In genomic region chr14:74019408-74019714, GRCh38 we compare ENCODE assay signal across 8 cellular contexts. TPM values are rescaled to one million over a fixed set of nuclear protein-coding genes. Genes with fewer than 3 reads are reported as not detected.
A peak's percentile ranks its signal among the peaks of the same experiment; 100 is the strongest.
DNase-seq lines count a peak whose midpoint lies in the region; TF ChIP-seq lines count a peak whose summit lies in the region.

No MANE protein-coding gene starts in this region.

- no peaks in the 10 kb centered on the region for H3K9me2 ChIP-seq in DOHH2 (replicated peaks; ENCODE audit: control insufficient read depth, low read length)
- no peaks in the 10 kb centered on the region for H3K9me2 ChIP-seq in OCI-LY1 (ENCODE audit: low read depth, low read length)

- no peak for TF ChIP-seq CTCF in DOHH2 (IDR thresholded peaks at IDR 0.05; ENCODE audit: low read depth, low read length, poor library complexity, severe bottlenecking)
- TF ChIP-seq CTCF in OCI-LY1 (IDR thresholded peaks at IDR 0.05; ENCODE audit: low read length): no peak
- TF ChIP-seq CTCF in endothelial cell (IDR thresholded peaks at IDR 0.05; ENCODE audit: unreplicated experiment): no peak
- no peak for TF ChIP-seq CTCF in ovary (IDR thresholded peaks at IDR 0.05)

- TF ChIP-seq EP300 in ovary (IDR thresholded peaks at IDR 0.05): no peak

- no peaks in the 10 kb centered on the region for H3K9me3 Mint-ChIP-seq in endothelial cell (ENCODE audit: unreplicated experiment)

- no peaks in the 10 kb centered on the region for H3K27me3 Mint-ChIP-seq in endothelial cell (ENCODE audit: unreplicated experiment)

- H3K36me3 ChIP-seq in DOHH2 (ENCODE audit: control insufficient read depth, low read length) (peaks cover 8% of the 10 kb centered on the region), OCI-LY1 (ENCODE audit: insufficient read depth, low read length) (no peaks in the 10 kb centered on the region), ovary (no peaks in the 10 kb centered on the region)

- TF ChIP-seq POLR2A in ovary (IDR thresholded peaks at IDR 0.05): no peak

- DNase-seq in endothelial cell (ENCODE audit: low spot score) (no peak), ovary (no peak), HUDEP-2 (lab: John Stamatoyannopoulos, UW; ENCODE audit: unreplicated experiment in 76 of 76) (no peak), NCI-H526 treated with DMSO at 0.1 percent for 48 hours (lab: John Stamatoyannopoulos, UW) (no peak), DMS153 (lab: John Stamatoyannopoulos, UW) (no peak), NCI-H510A treated with DMSO at 0.1 percent for 48 hours (lab: John Stamatoyannopoulos, UW) (no peak)

- H3K27ac Mint-ChIP-seq in endothelial cell (ENCODE audit: unreplicated experiment): peak overlapping the region; percentile 82

- peaks cover 3% of the 10 kb centered on the region; the same call in 1 of the 2 replicates for H3F3A ChIP-seq in DOHH2 (ENCODE audit: control insufficient read depth, insufficient read depth)
- no peaks in the 10 kb centered on the region for H3F3A ChIP-seq in OCI-LY1 (ENCODE audit: insufficient read depth, low read length)

- H3K9me3 ChIP-seq in DOHH2 (ENCODE audit: control insufficient read depth, insufficient read depth, low read length): no peaks in the 10 kb centered on the region
- H3K9me3 ChIP-seq in OCI-LY1 (ENCODE audit: low read length): no peaks in the 10 kb centered on the region
- no peaks in the 10 kb centered on the region for H3K9me3 ChIP-seq in ovary

- H3K4me3 ChIP-seq in DOHH2 (ENCODE audit: low read length) (peak overlapping the region; percentile 100), OCI-LY1 (ENCODE audit: low read depth, low read length, poor library complexity, severe bottlenecking) (peak overlapping the region; percentile 96), ovary (peak overlapping the region; percentile 70)

- no peak overlapping the region for H3K27ac ChIP-seq in DOHH2 (ENCODE audit: low read depth, low read length)
- H3K27ac ChIP-seq in OCI-LY1 (ENCODE audit: low read depth, low read length, poor library complexity, severe bottlenecking): no peak overlapping the region
- H3K27ac ChIP-seq in ovary: peak overlapping the region in 1 of 2 donors; percentile 95

- peaks cover 12% of the 10 kb centered on the region for H3K4me1 Mint-ChIP-seq in endothelial cell (ENCODE audit: unreplicated experiment)

- H3K4me1 ChIP-seq in DOHH2 (ENCODE audit: control insufficient read depth, low read length): peaks cover 10% of the 10 kb centered on the region
- H3K4me1 ChIP-seq in OCI-LY1 (ENCODE audit: insufficient read depth, low read length, severe bottlenecking): peaks cover 22% of the 10 kb centered on the region
- no peaks in the 10 kb centered on the region for H3K4me1 ChIP-seq in ovary (ENCODE audit: insufficient read depth)

- peak overlapping the region; percentile 93 for H3K4me3 Mint-ChIP-seq in endothelial cell (ENCODE audit: unreplicated experiment)

- peak overlapping the region; percentile 17; the same call in 1 of the 2 replicates for H2AFZ ChIP-seq in OCI-LY1 (ENCODE audit: low read length)

- H3K79me2 ChIP-seq in DOHH2 (ENCODE audit: control insufficient read depth, low read length): peaks cover 10% of the 10 kb centered on the region
- H3K79me2 ChIP-seq in OCI-LY1 (ENCODE audit: insufficient read depth, low read length): no peaks in the 10 kb centered on the region

- peaks cover 4% of the 10 kb centered on the region for H3K36me3 Mint-ChIP-seq in endothelial cell (ENCODE audit: low read depth, unreplicated experiment)

- no peaks in the 10 kb centered on the region for H4K20me1 ChIP-seq in DOHH2 (ENCODE audit: control insufficient read depth, insufficient read depth, low read depth, low read length)
- no peaks in the 10 kb centered on the region for H4K20me1 ChIP-seq in OCI-LY1 (ENCODE audit: insufficient read depth, low read length)

- peak overlapping the region; percentile 86 for H3K4me2 ChIP-seq in DOHH2 (ENCODE audit: low read length)
- peak overlapping the region; percentile 67 for H3K4me2 ChIP-seq in OCI-LY1 (ENCODE audit: low read length)

- H3K27me3 ChIP-seq in DOHH2 (ENCODE audit: control insufficient read depth, low read length): no peaks in the 10 kb centered on the region
- no peaks in the 10 kb centered on the region for H3K27me3 ChIP-seq in OCI-LY1 (ENCODE audit: insufficient read depth, low read length)
- no peaks in the 10 kb centered on the region for H3K27me3 ChIP-seq in ovary

- intact Hi-C loops in ovary (cut with DNase I): loop anchor here in 1 of 4 donors (10.0 kb wide), 1 partner anchor 135 kb away; the partner anchor contains the start of gene ZNF410

- peak overlapping the region; percentile 52 for H3K9ac ChIP-seq in OCI-LY1 (ENCODE audit: low read length)

- 0 to 1% (median 0%) methylated on average over 17 of the region's 17 CpGs for WGBS in ovary, 3 donors

RNA-seq across cellular contexts. Expression of gene BBOF1, which starts 0.2 kb away (rescaled TPM):
- 2.3 TPM for total RNA-seq in endothelial cell (ENCODE audit: unreplicated experiment)
- total RNA-seq in ovary: 10 to 100 TPM in 2 of 7 donors, 1 to 10 TPM in 5; 1.7 to 16.5 (median 4.9) TPM
- 10 to 100 TPM in 1 of 2 donors, 1 to 10 TPM in 1; 4.1 to 11.5 TPM for polyA plus RNA-seq in ovary

RNA-seq across cellular contexts. Expression of gene ENTPD5, which starts 0.3 kb away (rescaled TPM):
- 16.0 TPM for total RNA-seq in endothelial cell (ENCODE audit: unreplicated experiment)
- total RNA-seq in ovary: 10 to 100 TPM in 2 of 7 donors, 1 to 10 TPM in 5; 4.8 to 11.6 (median 7.0) TPM
- polyA plus RNA-seq in ovary: 10 to 100 TPM in 1 of 2 donors, 1 to 10 TPM in 1; 3.3 to 12.3 TPM
